8 cellular contexts compared by ENCODE assay signal in the genomic region with DNA sequence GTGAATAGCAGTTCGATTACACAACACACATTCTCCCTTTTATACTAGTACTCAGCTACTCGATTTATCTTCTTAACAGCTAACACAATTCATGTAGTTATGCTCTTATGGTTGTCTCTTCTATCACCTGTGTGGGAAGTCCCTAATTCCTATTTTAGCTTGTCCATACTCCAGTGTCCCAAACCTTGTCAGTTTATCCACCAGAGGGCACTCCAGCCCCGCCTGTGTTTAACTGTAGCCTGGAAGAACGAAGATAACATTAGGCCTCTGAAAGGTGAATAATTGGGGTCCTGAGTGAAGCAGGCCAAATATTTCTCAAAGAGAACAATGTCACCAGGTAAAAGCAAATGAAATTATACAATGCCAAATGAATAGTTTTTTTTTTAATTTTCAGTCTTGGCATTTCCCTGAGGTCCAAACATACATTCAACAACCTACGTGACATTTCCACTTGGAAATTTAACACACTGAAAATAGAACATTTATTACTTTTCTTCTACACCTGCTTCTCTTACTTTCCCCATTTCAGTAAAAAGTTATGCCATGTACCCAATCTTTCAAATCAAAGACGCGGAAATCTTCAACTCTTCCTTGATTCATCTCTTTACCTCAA.
A peak's percentile ranks its signal among the peaks of the same experiment; 100 is the strongest.
DNase-seq lines count a peak whose midpoint lies in the region; ATAC-seq and TF ChIP-seq lines count a peak whose summit lies in the region.

No MANE protein-coding gene starts in this region.

- ATAC-seq in GM19023 (IDR thresholded peaks at IDR 0.05; ENCODE audit: unreplicated experiment) (peak; percentile 85), HG03196 (IDR thresholded peaks at IDR 0.05; ENCODE audit: unreplicated experiment) (peak; percentile 91)

- in situ Hi-C loops in brain microvascular endothelial cell (cut with HindIII; ENCODE audit: low pct_ligation_motif_present, low sequenced_read_pairs), result no loop called here

- no peak overlapping the region for H3K4me3 ChIP-seq in brain microvascular endothelial cell (ENCODE audit: low read depth, low read length)
- H3K4me3 ChIP-seq in kidney epithelial cell (ENCODE audit: low read depth, low read length), result no peak overlapping the region
- no peak overlapping the region for H3K4me3 ChIP-seq in tibial artery

- H3K9me3 ChIP-seq in tibial artery, result no peaks in the 10 kb centered on the region

- H3K36me3 ChIP-seq in brain microvascular endothelial cell (replicated peaks) (no peaks in the 10 kb centered on the region), kidney epithelial cell (ENCODE audit: control insufficient read depth, insufficient read depth, low read length) (no peaks in the 10 kb centered on the region), tibial artery (no peaks in the 10 kb centered on the region)

- DNase-seq in DMS53 treated with DMSO at 0.1 percent for 48 hours (lab: John Stamatoyannopoulos, UW; ENCODE audit: unreplicated experiment) (peak; percentile 57), NCI-H774 (lab: John Stamatoyannopoulos, UW) (peak; percentile 31), brain microvascular endothelial cell (peak; percentile 46), kidney epithelial cell (ENCODE audit: low read depth) (no peak), tibial artery (peak in 1 of 2 donors; percentile 41)
- no peak for DNase-seq in effector CD8-positive, alpha-beta T cell (lab: John Stamatoyannopoulos, UW)

- intact Hi-C loops in tibial artery (cut with DNase I; ENCODE audit: low total_unique reads), result no loop called here

- H3K27me3 ChIP-seq in brain microvascular endothelial cell (replicated peaks) (no peaks in the 10 kb centered on the region), kidney epithelial cell (ENCODE audit: control insufficient read depth, insufficient read depth, low read length) (no peaks in the 10 kb centered on the region), tibial artery (no peaks in the 10 kb centered on the region)

- no peak overlapping the region for H3K27ac ChIP-seq in brain microvascular endothelial cell
- no peak overlapping the region for H3K27ac ChIP-seq in tibial artery

- no peaks in the 10 kb centered on the region for H3K4me1 ChIP-seq in tibial artery

- TF ChIP-seq CTCF in brain microvascular endothelial cell (IDR thresholded peaks at IDR 0.05; ENCODE audit: low read depth, low read length, missing control alignments) (peak; percentile 90), kidney epithelial cell (IDR thresholded peaks at IDR 0.05; ENCODE audit: insufficient read depth, low read length, poor library complexity, severe bottlenecking) (peak; percentile 86), tibial artery (IDR thresholded peaks at IDR 0.05) (peak; percentile 26 to 40)

Comparison
In these comparisons a context has a peak if more than half of its experiments do, and no peak if none do; other contexts are left out.
1. DNase-seq: peak in DMS53 treated with DMSO at 0.1 percent for 48 hours (single experiment), NCI-H774 (single experiment) and brain microvascular endothelial cell (single experiment); none in kidney epithelial cell (single experiment) and effector CD8-positive, alpha-beta T cell (single experiment).
2. CTCF ChIP-seq: peak in every context shown above with its lines; median percentile 90 in brain microvascular endothelial cell; 86 in kidney epithelial cell; 33 in tibial artery.